In genomic region chr15:58886921-58887320, GRCh38 we compare ENCODE assay signal across 17 cellular contexts. TPM values are rescaled to one million over a fixed set of nuclear protein-coding genes. Genes with fewer than 3 reads are reported as not detected.
A peak's percentile ranks its signal among the peaks of the same experiment; 100 is the strongest.
DNase-seq lines count a peak whose midpoint lies in the region; ATAC-seq, FAIRE-seq and TF ChIP-seq lines count a peak whose summit lies in the region.
"Had no signal": no experiment of that assay in that cellular context is flagged by ENCODE, and none has a peak within 500 bp of the region (broad histone marks: within the 10 kb centered on the region; RNA-seq: fewer than 3 reads in every experiment).

No MANE protein-coding gene starts in this region.

- H3K18ac ChIP-seq in trophoblast cell (ENCODE audit: low read length): no peak overlapping the region

- no peak for ATAC-seq in stimulated activated naive CD8-positive, alpha-beta T cell treated with anti-CD3 and anti-CD28 coated beads, Interleukin-15, Interleukin-2, amounts not matched to agents 100 U/mL and 50 U/mL, for 24 hours
- no peak for ATAC-seq in HG03196 (IDR thresholded peaks at IDR 0.05; ENCODE audit: unreplicated experiment)

- H3K27me3 ChIP-seq in endothelial cell of umbilical vein (ENCODE audit: control insufficient read depth in 2 of 2, insufficient read depth in 2 of 2, low read length in 2 of 2): no peaks in the 10 kb centered on the region
- no peaks in the 10 kb centered on the region for H3K27me3 ChIP-seq in trophoblast cell (ENCODE audit: insufficient read depth, low read length)
- H3K27me3 ChIP-seq: BLaER1 treated with 17β-estradiol and CSF1 and Interleukin-3, amounts not matched to agents 10 nM and 100 nM had no signal

- FAIRE-seq in endothelial cell of umbilical vein (lab: Jason Lieb, UNC): no peak

- TSS peak; percentile 57 for BruUV-seq in endothelial cell of umbilical vein (replicated peaks; lab: Mats Ljungman, UMichigan)

- H3K23ac ChIP-seq in trophoblast cell (ENCODE audit: low read length): no peak overlapping the region

- no peak overlapping the region for H4K8ac ChIP-seq in trophoblast cell (ENCODE audit: low read depth, low read length)

- H4K12ac ChIP-seq in trophoblast cell (ENCODE audit: low read depth, low read length): no peak overlapping the region

- no peak overlapping the region for H3K4me3 Mint-ChIP-seq in T-helper 2 cell treated with Interferon-gamma antibody and Interleukin-4, amounts not matched to agents 5 μg/mL and 100 μg/mL, for 36 hours
- no peak overlapping the region for H3K4me3 Mint-ChIP-seq in stimulated activated naive CD8-positive, alpha-beta T cell treated with anti-CD3 and anti-CD28 coated beads, Interleukin-15, Interleukin-2, amounts not matched to agents 100 ng/mL and 50 ng/mL, for 24 hours

- no peaks in the 10 kb centered on the region for H3K27me3 Mint-ChIP-seq in T-helper 2 cell treated with Interferon-gamma antibody and Interleukin-4, amounts not matched to agents 5 μg/mL and 100 μg/mL, for 36 hours (ENCODE audit: low read depth)
- H3K27me3 Mint-ChIP-seq in stimulated activated naive CD8-positive, alpha-beta T cell treated with anti-CD3 and anti-CD28 coated beads, Interleukin-15, Interleukin-2, amounts not matched to agents 100 ng/mL and 50 ng/mL, for 24 hours: no peaks in the 10 kb centered on the region

- no peak overlapping the region for H4K91ac ChIP-seq in trophoblast cell (ENCODE audit: low read depth, low read length)

- H3K36me3 Mint-ChIP-seq in T-helper 2 cell treated with Interferon-gamma antibody and Interleukin-4, amounts not matched to agents 5 μg/mL and 100 μg/mL, for 36 hours (ENCODE audit: low read depth): peaks cover 71% of the 10 kb centered on the region
- peaks cover 89% of the 10 kb centered on the region for H3K36me3 Mint-ChIP-seq in stimulated activated naive CD8-positive, alpha-beta T cell treated with anti-CD3 and anti-CD28 coated beads, Interleukin-15, Interleukin-2, amounts not matched to agents 100 ng/mL and 50 ng/mL, for 24 hours (ENCODE audit: low read depth)

- no peaks in the 10 kb centered on the region for H3K9me3 Mint-ChIP-seq in T-helper 2 cell treated with Interferon-gamma antibody and Interleukin-4, amounts not matched to agents 5 μg/mL and 100 μg/mL, for 36 hours
- H3K9me3 Mint-ChIP-seq in stimulated activated naive CD8-positive, alpha-beta T cell treated with anti-CD3 and anti-CD28 coated beads, Interleukin-15, Interleukin-2, amounts not matched to agents 100 ng/mL and 50 ng/mL, for 24 hours: no peaks in the 10 kb centered on the region

- H2BK12ac ChIP-seq in trophoblast cell (ENCODE audit: low read length): no peak overlapping the region

- H3K4me1 ChIP-seq in endothelial cell of umbilical vein (ENCODE audit: control insufficient read depth, extremely low read depth, insufficient read depth, low read length) (no peaks in the 10 kb centered on the region), trophoblast cell (ENCODE audit: control insufficient read depth in 1 of 2, insufficient read depth in 2 of 2, low read length in 2 of 2) (no peaks in the 10 kb centered on the region)

- no peaks in the 10 kb centered on the region for H4K20me1 ChIP-seq in endothelial cell of umbilical vein (replicated peaks; ENCODE audit: control insufficient read depth, extremely low read depth, insufficient read depth, low read length)

- TF ChIP-seq POLR2A in endothelial cell of umbilical vein (IDR thresholded peaks at IDR 0.05; ENCODE audit: low read depth, low read length): no peak

- H3K9ac ChIP-seq in endothelial cell of umbilical vein (replicated peaks; ENCODE audit: extremely low read depth, insufficient read depth, low read length) (no peak overlapping the region), trophoblast cell (ENCODE audit: low read length) (no peak overlapping the region)
- H3K9ac ChIP-seq: BLaER1 treated with 17β-estradiol and CSF1 and Interleukin-3, amounts not matched to agents 10 nM and 100 nM had no signal

- H3K79me1 ChIP-seq in trophoblast cell (ENCODE audit: low read length): no peaks in the 10 kb centered on the region

- H2BK5ac ChIP-seq in trophoblast cell (ENCODE audit: low read depth, low read length, poor library complexity): no peak overlapping the region

- no CpG with 5 or more reads among the region's 12 CpGs for WGBS in trophoblast cell (ENCODE audit: extremely low coverage, insufficient coverage, insufficient read length)

- H3K9me1 ChIP-seq in endothelial cell of umbilical vein (replicated peaks; ENCODE audit: control insufficient read depth, extremely low read depth, insufficient read depth, low read length): no peaks in the 10 kb centered on the region

- H3K9me3 ChIP-seq in endothelial cell of umbilical vein (replicated peaks; ENCODE audit: control insufficient read depth, insufficient read depth, low read length) (no peaks in the 10 kb centered on the region), trophoblast cell (ENCODE audit: insufficient read depth, low read depth, low read length) (no peaks in the 10 kb centered on the region)
- H3K9me3 ChIP-seq: BLaER1 treated with 17β-estradiol and CSF1 and Interleukin-3, amounts not matched to agents 10 nM and 100 nM had no signal

- H2AFZ ChIP-seq in endothelial cell of umbilical vein (ENCODE audit: low read depth, low read length) (no peak overlapping the region), trophoblast cell (ENCODE audit: insufficient read depth, low read length, poor library complexity) (no peak overlapping the region)

- intact Hi-C loops in endothelial cell of umbilical vein (cut with micrococcal nuclease): no loop called here

- no peaks in the 10 kb centered on the region for H3K4me1 Mint-ChIP-seq in T-helper 2 cell treated with Interferon-gamma antibody and Interleukin-4, amounts not matched to agents 5 μg/mL and 100 μg/mL, for 36 hours (ENCODE audit: low read depth)
- H3K4me1 Mint-ChIP-seq in stimulated activated naive CD8-positive, alpha-beta T cell treated with anti-CD3 and anti-CD28 coated beads, Interleukin-15, Interleukin-2, amounts not matched to agents 100 ng/mL and 50 ng/mL, for 24 hours (ENCODE audit: low read depth): no peaks in the 10 kb centered on the region

- H3K36me3 ChIP-seq in endothelial cell of umbilical vein (ENCODE audit: control insufficient read depth in 2 of 2, extremely low read depth in 1 of 2, insufficient read depth in 2 of 2, low read length in 2 of 2) (peaks cover 15 to 48% of the 10 kb centered on the region in 2 experiments), trophoblast cell (ENCODE audit: control insufficient read depth in 1 of 2, insufficient read depth in 2 of 2, low read length in 2 of 2) (peaks cover 28 to 46% of the 10 kb centered on the region in 2 experiments)

- TF ChIP-seq CTCF in endothelial cell of umbilical vein (IDR thresholded peaks at IDR 0.05; ENCODE audit: extremely low read depth in 1 of 2, insufficient read depth in 1 of 2, low read depth in 1 of 2, low read length in 2 of 2): no peak

- H2AK5ac ChIP-seq in trophoblast cell (ENCODE audit: low read length): no peak overlapping the region

- no peak overlapping the region for H2BK120ac ChIP-seq in trophoblast cell (ENCODE audit: insufficient read depth, low read length, poor library complexity)

- H3K4me2 ChIP-seq in endothelial cell of umbilical vein (ENCODE audit: insufficient read depth, low read length): no peak overlapping the region
- H3K4me2 ChIP-seq in trophoblast cell (ENCODE audit: low read length): no peak overlapping the region
- H3K4me2 ChIP-seq: BLaER1 treated with 17β-estradiol and CSF1 and Interleukin-3, amounts not matched to agents 10 nM and 100 nM had no signal

- no peak overlapping the region for H3K14ac ChIP-seq in trophoblast cell (ENCODE audit: low read length)

- dilution Hi-C loops in endothelial cell of umbilical vein (cut with MboI; ENCODE audit: extremely low pct_ligation_motif_present, low sequenced_read_pairs): no loop called here

- H3K4ac ChIP-seq in trophoblast cell (ENCODE audit: low read depth, low read length): no peak overlapping the region

- DNase-seq in T-helper 2 cell treated with Interferon-gamma antibody and Interleukin-4, amounts not matched to agents 5 μg/mL and 100 μg/mL, for 36 hours (ENCODE audit: low spot score): no peak
- DNase-seq in T-helper 2 cell (no peak), endothelial cell of umbilical vein (ENCODE audit: low read depth, low spot score) (no peak), KG1 (lab: John Stamatoyannopoulos, UW) (no peak), trophoblast cell (no peak)
- DNase-seq in stimulated activated naive CD8-positive, alpha-beta T cell treated with anti-CD3 and anti-CD28 coated beads, Interleukin-15, Interleukin-2, amounts not matched to agents 100 U/mL and 50 U/mL, for 24 hours: no peak
- DNase-seq: 8988T, DMS153, EL, H7, NCI-H1417 treated with DMSO at 0.1 percent for 48 hours, NCI-H2029 treated with DMSO at 0.1 percent for 48 hours, NCI-H510A, NCI-H82 had no signal

- H3K27ac ChIP-seq in endothelial cell of umbilical vein (ENCODE audit: insufficient read depth, low read depth, low read length) (no peak overlapping the region), trophoblast cell (ENCODE audit: low read depth, low read length) (no peak overlapping the region)
- H3K27ac ChIP-seq: BLaER1 treated with 17β-estradiol and CSF1 and Interleukin-3, amounts not matched to agents 10 nM and 100 nM had no signal

- POLR2A ChIA-PET in endothelial cell of umbilical vein (lab: Charles Lee): no interaction called here

- CTCF ChIA-PET in endothelial cell of umbilical vein (lab: Charles Lee): no interaction called here

- H3K79me2 ChIP-seq in endothelial cell of umbilical vein (ENCODE audit: control insufficient read depth, insufficient read depth, low read length): no peaks in the 10 kb centered on the region
- H3K79me2 ChIP-seq in trophoblast cell (ENCODE audit: control insufficient read depth, insufficient read depth, low read length, poor library complexity): no peaks in the 10 kb centered on the region

- H3K4me3 ChIP-seq in endothelial cell of umbilical vein (replicated peaks in 1 of 3; ENCODE audit: insufficient read depth in 1 of 3, low read depth in 1 of 3, low read length in 3 of 3) (no peak overlapping the region), trophoblast cell (ENCODE audit: low read depth, low read length) (no peak overlapping the region)
- H3K4me3 ChIP-seq: BLaER1 treated with 17β-estradiol and CSF1 and Interleukin-3, amounts not matched to agents 10 nM and 100 nM had no signal

- H3K27ac Mint-ChIP-seq in T-helper 2 cell treated with Interferon-gamma antibody and Interleukin-4, amounts not matched to agents 5 μg/mL and 100 μg/mL, for 36 hours: peak overlapping the region; percentile 44
- H3K27ac Mint-ChIP-seq in stimulated activated naive CD8-positive, alpha-beta T cell treated with anti-CD3 and anti-CD28 coated beads, Interleukin-15, Interleukin-2, amounts not matched to agents 100 ng/mL and 50 ng/mL, for 24 hours: peak overlapping the region; percentile 36

RNA-seq across cellular contexts. Expression of gene SLTM, which starts 46.6 kb away (rescaled TPM):
- total RNA-seq in endothelial cell of umbilical vein: 80.9 and 93.0 TPM in 2 replicates
- polyA plus RNA-seq in endothelial cell of umbilical vein: 15.5 and 28.1 TPM in 2 replicates
- polyA plus RNA-seq in endothelial cell of umbilical vein (2011; cell fraction: cytosol; rRNA removed): 32.6 and 37.7 TPM in 2 replicates
- 213 and 254 TPM in 2 replicates for polyA plus RNA-seq in endothelial cell of umbilical vein (2011; cell fraction: nucleus; rRNA removed)
- polyA plus RNA-seq in endothelial cell of umbilical vein (2012): 50.3 and 65.9 TPM in 2 replicates
- polyA minus RNA-seq in endothelial cell of umbilical vein: 29.2 and 48.5 TPM in 2 replicates
- 28.5 TPM for polyA minus RNA-seq in endothelial cell of umbilical vein (2011; cell fraction: cytosol; rRNA and poly(A)+ RNA removed)
- polyA minus RNA-seq in endothelial cell of umbilical vein (2011; cell fraction: nucleus; rRNA and poly(A)+ RNA removed): 125 and 127 TPM in 2 replicates
- 131 and 134 TPM in 2 replicates for polyA plus RNA-seq in trophoblast cell (2013)
